Comparison of ENCODE assay signal across 9 cellular contexts in the genomic region with DNA sequence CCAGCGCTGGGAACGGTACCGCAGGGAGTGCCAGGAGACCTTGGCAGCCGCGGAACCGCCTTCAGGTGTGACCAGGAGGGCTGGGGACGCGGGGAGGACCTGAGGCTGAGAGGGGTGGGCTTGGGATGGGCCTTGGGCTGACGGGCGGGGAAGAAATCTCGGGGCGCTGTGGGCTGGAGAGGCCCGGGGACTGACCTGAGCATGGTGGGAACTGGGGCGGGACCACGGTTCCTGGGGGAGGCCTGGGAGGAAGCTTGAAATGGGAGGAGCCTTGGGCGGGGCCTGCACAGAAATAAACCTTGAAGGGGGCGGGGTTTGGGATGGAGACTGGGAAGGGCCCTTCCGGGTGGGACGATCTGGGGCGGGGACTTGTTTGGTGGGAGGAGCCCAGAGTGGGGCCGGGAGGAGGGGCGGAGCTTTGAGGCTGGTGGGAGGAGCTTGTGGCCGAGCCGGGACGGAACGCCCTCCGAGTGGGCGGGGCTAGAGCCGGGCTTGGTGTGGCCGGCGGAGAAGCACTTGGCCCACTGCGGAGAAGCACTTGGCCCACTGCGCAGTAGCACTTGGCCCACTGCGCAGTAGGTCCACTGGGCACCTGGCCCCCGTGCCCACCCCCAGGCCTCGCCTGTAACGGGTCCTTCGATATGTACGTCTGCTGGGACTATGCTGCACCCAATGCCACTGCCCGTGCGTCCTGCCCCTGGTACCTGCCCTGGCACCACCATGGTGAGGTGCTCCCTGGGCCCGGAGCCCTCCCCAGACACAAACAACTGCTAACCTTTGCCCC. TPM values are rescaled to one million over a fixed set of nuclear protein-coding genes. Genes with fewer than 3 reads are reported as not detected.
DNase-seq lines count a peak whose midpoint lies in the region; ATAC-seq and TF ChIP-seq lines count a peak whose summit lies in the region.
"Had no signal": no experiment of that assay in that cellular context is flagged by ENCODE, and none has a peak within 500 bp of the region (broad histone marks: within the 10 kb centered on the region; RNA-seq: fewer than 3 reads in every experiment).

No MANE protein-coding gene starts in this region.

- no peak overlapping the region for H3K4me3 ChIP-seq in CD8-positive, alpha-beta memory T cell (ENCODE audit: low read length)
- no peak overlapping the region for H3K4me3 ChIP-seq in MG63
- H3K4me3 ChIP-seq in dorsolateral prefrontal cortex, result peak overlapping the region in 30 of 59 donors; percentile 3 to 46 (median 29)
- H3K4me3 ChIP-seq in right lobe of liver, result no peak overlapping the region

- no peak for TF ChIP-seq POLR2A in right lobe of liver (IDR thresholded peaks at IDR 0.05)

- intact Hi-C loops in activated B cell treated with CpG ODN at 0.5 μM for 24 hours (cut with micrococcal nuclease), result no loop called here
- intact Hi-C loops in dorsolateral prefrontal cortex (cut with DNase I), result no loop called here
- intact Hi-C loops in right lobe of liver (cut with DNase I), result no loop called here

- peaks cover 0 to 7% (median 3%) of the 10 kb centered on the region in 3 donors for H3K36me3 Mint-ChIP-seq in CD8-positive, alpha-beta memory T cell
- no peaks in the 10 kb centered on the region for H3K36me3 Mint-ChIP-seq in activated B cell treated with CpG ODN at 0.5 μM for 24 hours (ENCODE audit: low read depth)
- H3K36me3 Mint-ChIP-seq: IgD-negative memory B cell had no signal

- peak overlapping the region in 6 of 7 donors; percentile 19 to 65 (median 32) for H3K4me3 Mint-ChIP-seq in CD8-positive, alpha-beta memory T cell
- H3K4me3 Mint-ChIP-seq in activated B cell treated with CpG ODN at 0.5 μM for 24 hours, result peak overlapping the region; percentile 52

- CTCF ChIA-PET in CD8-positive, alpha-beta memory T cell (lab: Charles Lee), result interaction anchor here (1.2 to 3.0 kb wide), 3 partner anchors 10 to 28 kb away, joined by 3 to 12 read pairs (median 6); a partner anchor contains a TSS
- CTCF ChIA-PET in activated B cell treated with CpG ODN at 0.5 μM for 24 hours (lab: Charles Lee), result no interaction called here

- H3K27me3 Mint-ChIP-seq in CD8-positive, alpha-beta memory T cell, result peaks cover 0 to 12% of the 10 kb centered on the region in 2 donors
- peaks cover 27% of the 10 kb centered on the region for H3K27me3 Mint-ChIP-seq in activated B cell treated with CpG ODN at 0.5 μM for 24 hours

- peaks cover 20% of the 10 kb centered on the region for H3K4me1 ChIP-seq in CD8-positive, alpha-beta memory T cell (ENCODE audit: insufficient read depth, low read length)
- H3K4me1 ChIP-seq in right lobe of liver, result peaks cover 0 to 11% (median 0%) of the 10 kb centered on the region in 4 donors

- 7% methylated on average over 23 of the region's 42 CpGs for WGBS in right lobe of liver (ENCODE audit: insufficient coverage, low coverage, low lambda C conversion rate, missing lambda C conversion rate)

- peak overlapping the region; percentile 24 for H3K27ac ChIP-seq in CD8-positive, alpha-beta memory T cell (ENCODE audit: low read depth, low read length)
- H3K27ac ChIP-seq in dorsolateral prefrontal cortex, result peak overlapping the region in 2 of 59 donors; percentile 9 to 48
- no peak overlapping the region for H3K27ac ChIP-seq in right lobe of liver

- POLR2A ChIA-PET in CD8-positive, alpha-beta memory T cell (lab: Charles Lee), result interaction anchor here (1.6 kb wide), 1 partner anchor 22 kb away, joined by 3 read pairs; a partner anchor contains a TSS
- POLR2A ChIA-PET in activated B cell treated with CpG ODN at 0.5 μM for 24 hours (lab: Charles Lee), result interaction anchor here (0.6 to 3.6 kb wide), 5 partner anchors 22 to 59 kb away, joined by 3 to 11 read pairs (median 4); a partner anchor contains a TSS

- no peaks in the 10 kb centered on the region for H3K36me3 ChIP-seq in CD8-positive, alpha-beta memory T cell (ENCODE audit: insufficient read depth, low read length)
- H3K36me3 ChIP-seq in MG63, result no peaks in the 10 kb centered on the region
- no peaks in the 10 kb centered on the region for H3K36me3 ChIP-seq in right lobe of liver

- peak; percentile 24 to 61 (median 41) for DNase-seq in CD8-positive, alpha-beta memory T cell
- DNase-seq in MG63, result peak; percentile 44
- DNase-seq in activated B cell treated with CpG ODN at 0.5 μM for 24 hours, result peak; percentile 47
- DNase-seq in dorsolateral prefrontal cortex, result peak in 9 of 10 donors; percentile 52 to 83 (median 64)
- peak; percentile 60 to 73 (median 69) for DNase-seq in right lobe of liver
- DNase-seq in stimulated activated CD8-positive, alpha-beta memory T cell treated with anti-CD3 and anti-CD28 coated beads, Interleukin-2, amount 100 ng/mL, for 48 hours (ENCODE audit: low read depth in 2 of 2), result peak; percentile 59 to 78

- no peaks in the 10 kb centered on the region for H3K9me3 ChIP-seq in CD8-positive, alpha-beta memory T cell (ENCODE audit: low read length)
- H3K9me3 ChIP-seq in MG63 (no peaks in the 10 kb centered on the region), right lobe of liver (no peaks in the 10 kb centered on the region)

- H3K9me3 Mint-ChIP-seq in CD8-positive, alpha-beta memory T cell, result no peaks in the 10 kb centered on the region
- H3K9me3 Mint-ChIP-seq in activated B cell treated with CpG ODN at 0.5 μM for 24 hours, result no peaks in the 10 kb centered on the region

- no peaks in the 10 kb centered on the region for H3K27me3 ChIP-seq in CD8-positive, alpha-beta memory T cell (ENCODE audit: insufficient read depth, low read length, poor library complexity, severe bottlenecking)
- peaks cover 31% of the 10 kb centered on the region for H3K27me3 ChIP-seq in MG63
- H3K27me3 ChIP-seq in dorsolateral prefrontal cortex, result peaks cover 0 to 63% (median 34%) of the 10 kb centered on the region in 45 donors
- peaks cover 0 to 13% of the 10 kb centered on the region in 2 donors for H3K27me3 ChIP-seq in right lobe of liver

- no peak for TF ChIP-seq CTCF in activated B cell treated with CpG ODN at 0.5 μM for 24 hours (IDR thresholded peaks at IDR 0.05)
- no peak for TF ChIP-seq CTCF in dorsolateral prefrontal cortex (IDR thresholded peaks at IDR 0.05 in 54 of 56, conservative IDR thresholded peaks at IDR 0.05 in 2 of 56; ENCODE audit: low read depth in 1 of 56, partially characterized antibody in 56 of 56)
- TF ChIP-seq CTCF in right lobe of liver (IDR thresholded peaks at IDR 0.05), result no peak

- peaks cover 24 to 39% (median 27%) of the 10 kb centered on the region in 3 donors for H3K4me1 Mint-ChIP-seq in CD8-positive, alpha-beta memory T cell
- peaks cover 32% of the 10 kb centered on the region for H3K4me1 Mint-ChIP-seq in activated B cell treated with CpG ODN at 0.5 μM for 24 hours

- peak overlapping the region in 1 of 8 donors; percentile 17 for H3K27ac Mint-ChIP-seq in CD8-positive, alpha-beta memory T cell
- H3K27ac Mint-ChIP-seq in activated B cell treated with CpG ODN at 0.5 μM for 24 hours, result no peak overlapping the region

- ATAC-seq in GM21360 (IDR thresholded peaks at IDR 0.05; ENCODE audit: unreplicated experiment) (peak; percentile 46), activated B cell treated with CpG ODN at 0.5 μM for 24 hours (ENCODE audit: low read depth) (peak; percentile 61), right lobe of liver (peak; percentile 70 to 72 (median 72)), HG02610 (IDR thresholded peaks at IDR 0.05; ENCODE audit: unreplicated experiment) (no peak)

RNA-seq across cellular contexts. Expression of a gene that starts 2.8 kb away (rescaled TPM):
- total RNA-seq in CD8-positive, alpha-beta memory T cell, result 1 to 10 TPM; 1.7 to 1.9 TPM
- 0.21 TPM for polyA plus RNA-seq in CD8-positive, alpha-beta memory T cell
- not detected in 2 replicates for total RNA-seq in MG63 (2014; rRNA removed; shearing (Covaris generic); ENCODE audit: low replicate concordance)
- total RNA-seq in activated B cell treated with CpG ODN at 0.5 μM for 24 hours (0.49 and 0.69 TPM in 2 replicates), dorsolateral prefrontal cortex (10 to 100 TPM in 16 of 120 experiments, 1 to 10 TPM in 91, under 1 TPM in 12, not detected in 1; 0.29 to 22.2 (median 3.7) TPM), right lobe of liver (under 1 TPM in 4 of 6 experiments, not detected in 2; 0.07 to 0.23 (median 0.18) TPM)
- polyA plus RNA-seq: IgD-negative memory B cell had no signal

RNA-seq across cellular contexts. Expression of a gene that starts 20.9 kb away (rescaled TPM):
- 100 to 1,000 TPM; 738 to 747 TPM for total RNA-seq in CD8-positive, alpha-beta memory T cell
- polyA plus RNA-seq in CD8-positive, alpha-beta memory T cell, result 1,016 TPM
- 488 and 700 TPM in 2 replicates for total RNA-seq in MG63 (2014; rRNA removed; shearing (Covaris generic); ENCODE audit: low replicate concordance)
- total RNA-seq in activated B cell treated with CpG ODN at 0.5 μM for 24 hours, result 507 and 570 TPM in 2 replicates
- total RNA-seq in dorsolateral prefrontal cortex, result 100 to 1,000 TPM; 125 to 259 (median 201) TPM
- total RNA-seq in right lobe of liver, result 10 to 100 TPM; 79.7 to 92.5 (median 88.2) TPM

RNA-seq across cellular contexts. Expression of a gene that starts 21.6 kb away (rescaled TPM):
- 10 to 100 TPM; 11.3 to 11.5 TPM for total RNA-seq in CD8-positive, alpha-beta memory T cell
- polyA plus RNA-seq in CD8-positive, alpha-beta memory T cell, result 2.0 TPM
- 19.7 and 37.9 TPM in 2 replicates for total RNA-seq in MG63 (2014; rRNA removed; shearing (Covaris generic); ENCODE audit: low replicate concordance)
- total RNA-seq in activated B cell treated with CpG ODN at 0.5 μM for 24 hours (19.3 and 21.1 TPM in 2 replicates), dorsolateral prefrontal cortex (10 to 100 TPM in 31 of 120 experiments, 1 to 10 TPM in 89; 3.0 to 16.5 (median 8.6) TPM), right lobe of liver (1 to 10 TPM; 4.4 to 6.9 (median 5.9) TPM)

RNA-seq across cellular contexts. Expression of a gene that starts 31.7 kb away (rescaled TPM):
- 100 to 1,000 TPM; 122 to 128 TPM for total RNA-seq in CD8-positive, alpha-beta memory T cell
- 18.8 TPM for polyA plus RNA-seq in CD8-positive, alpha-beta memory T cell
- 10.9 and 22.0 TPM in 2 replicates for total RNA-seq in MG63 (2014; rRNA removed; shearing (Covaris generic); ENCODE audit: low replicate concordance)
- total RNA-seq in activated B cell treated with CpG ODN at 0.5 μM for 24 hours, result 73.8 and 97.7 TPM in 2 replicates
- total RNA-seq in dorsolateral prefrontal cortex, result 100 to 1,000 TPM in 112 of 120 experiments, 10 to 100 TPM in 8; 86.4 to 266 (median 132) TPM
- 10 to 100 TPM; 12.6 to 19.7 (median 13.8) TPM for total RNA-seq in right lobe of liver

RNA-seq across cellular contexts. Expression of a gene that starts 59.8 kb away (rescaled TPM):
- 10 to 100 TPM; 25.2 to 30.4 TPM for total RNA-seq in CD8-positive, alpha-beta memory T cell
- 21.1 TPM for polyA plus RNA-seq in CD8-positive, alpha-beta memory T cell
- 4.3 and 12.3 TPM in 2 replicates for total RNA-seq in MG63 (2014; rRNA removed; shearing (Covaris generic); ENCODE audit: low replicate concordance)
- total RNA-seq in activated B cell treated with CpG ODN at 0.5 μM for 24 hours (36.3 and 44.0 TPM in 2 replicates), dorsolateral prefrontal cortex (10 to 100 TPM in 119 of 120 experiments, 1 to 10 TPM in 1; 9.1 to 29.5 (median 17.4) TPM), right lobe of liver (10 to 100 TPM in 1 of 6 experiments, 1 to 10 TPM in 5; 5.6 to 12.4 (median 7.4) TPM)

Comparison
In these comparisons a context has a peak if more than half of its experiments do, and no peak if none do; other contexts are left out.
1. H3K4me3 ChIP-seq: peak in dorsolateral prefrontal cortex (30 of 59); none in CD8-positive, alpha-beta memory T cell (single experiment), MG63 (single experiment) and right lobe of liver (0 of 3).
2. Peak in every context shown above with its lines, with median percentiles within 50 percentile points of each other: DNase-seq.